Comparison of ENCODE assay signal across 9 cellular contexts in the genomic region with DNA sequence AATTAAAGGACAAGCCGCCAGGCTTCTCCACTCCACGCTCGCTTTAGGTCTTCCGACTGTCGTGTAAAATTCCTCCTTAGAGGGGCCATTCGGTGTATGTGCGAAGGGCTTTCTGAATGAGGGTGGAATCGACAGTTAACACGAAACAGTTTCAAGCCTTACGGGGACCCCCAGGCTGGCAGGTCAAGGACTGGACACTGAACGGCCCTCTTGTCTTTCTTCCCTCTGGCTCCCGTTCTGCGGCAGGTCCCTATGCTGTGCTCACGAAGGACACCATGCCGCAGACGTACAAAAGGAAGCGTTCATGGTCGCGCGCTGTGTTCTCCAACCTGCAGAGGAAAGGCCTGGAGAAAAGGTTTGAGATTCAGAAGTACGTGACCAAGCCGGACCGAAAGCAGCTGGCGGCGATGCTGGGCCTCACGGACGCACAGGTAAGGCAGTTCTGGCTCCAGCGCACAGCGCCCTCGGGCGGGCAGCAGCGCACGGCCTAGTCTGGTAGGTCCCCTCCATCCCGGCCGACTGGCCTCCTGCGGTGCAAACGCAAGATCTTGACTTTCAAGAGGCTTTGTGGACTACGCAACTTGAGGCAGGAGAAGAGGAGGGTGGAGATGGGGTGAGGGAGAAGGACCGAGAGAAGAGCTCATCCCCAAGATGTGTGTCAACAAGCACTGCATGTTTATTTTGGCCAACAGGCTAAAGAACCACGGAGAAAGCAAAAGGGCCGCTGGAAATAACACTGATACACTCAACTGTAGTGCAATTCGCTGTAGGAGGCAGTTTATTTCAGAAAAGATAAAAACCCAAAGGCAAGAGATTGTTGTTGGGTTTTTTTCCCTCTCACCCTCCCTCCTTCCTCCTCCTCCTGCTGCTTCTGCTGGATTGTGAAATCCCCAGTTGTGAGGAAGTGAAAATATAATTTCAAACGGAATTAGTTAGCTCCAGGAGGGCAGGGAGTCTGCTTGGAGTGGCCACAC. TPM values are rescaled to one million over a fixed set of nuclear protein-coding genes. Genes with fewer than 3 reads are reported as not detected.
DNase-seq lines count a peak whose midpoint lies in the region; ATAC-seq, FAIRE-seq and TF ChIP-seq lines count a peak whose summit lies in the region.
"Had no signal": no experiment of that assay in that cellular context is flagged by ENCODE, and none has a peak within 500 bp of the region (broad histone marks: within the 10 kb centered on the region; RNA-seq: fewer than 3 reads in every experiment).

No MANE protein-coding gene starts in this region.

- TF ChIP-seq EP300 in H1 (IDR thresholded peaks at IDR 0.05; ENCODE audit: borderline replicate concordance in 1 of 2, low read depth in 2 of 2, low read length in 2 of 2) (no peak), upper lobe of left lung (IDR thresholded peaks at IDR 0.05) (no peak)

- H3K18ac ChIP-seq in H1 (ENCODE audit: extremely low read depth, low read length) (no peak overlapping the region), mesenchymal stem cell (ENCODE audit: low read depth in 1 of 2, low read length in 2 of 2) (peak overlapping the region; percentile 79 to 96)

- no peak overlapping the region for H3K27ac Mint-ChIP-seq in activated CD4-positive, alpha-beta T cell treated with anti-CD3 and anti-CD28 coated beads, Interleukin-2, amount 10 ng/mL, durations not matched to agents 24 days and 14 days
- no peak overlapping the region for H3K27ac Mint-ChIP-seq in activated naive CD4-positive, alpha-beta T cell treated with anti-CD3 and anti-CD28 coated beads for 36 hours

- H3K36me3 ChIP-seq in H1 (ENCODE audit: control insufficient read depth in 2 of 4, insufficient read depth in 4 of 4, low read length in 3 of 4) (peaks cover 0 to 5% (median 0%) of the 10 kb centered on the region in 4 experiments; a peak in 1 of 8 replicates), mesenchymal stem cell (ENCODE audit: control insufficient read depth in 1 of 2, insufficient read depth in 2 of 2, low read depth in 1 of 2, low read length in 2 of 2) (peaks cover 35 to 49% of the 10 kb centered on the region in 2 experiments), upper lobe of left lung (peaks cover 2 to 44% (median 26%) of the 10 kb centered on the region in 4 donors)

- H3K4me1 Mint-ChIP-seq in activated CD4-positive, alpha-beta T cell treated with anti-CD3 and anti-CD28 coated beads, Interleukin-2, amount 10 ng/mL, durations not matched to agents 24 days and 14 days, result peaks cover 26% of the 10 kb centered on the region
- peaks cover 29% of the 10 kb centered on the region for H3K4me1 Mint-ChIP-seq in activated naive CD4-positive, alpha-beta T cell treated with anti-CD3 and anti-CD28 coated beads for 36 hours (ENCODE audit: low read depth)

- TF ChIP-seq RAD21 in H1 (IDR thresholded peaks at IDR 0.05 in 1 of 2, conservative IDR thresholded peaks at IDR 0.05 in 1 of 2; ENCODE audit: low read depth in 2 of 2, low read length in 2 of 2), result peak; percentile 60 to 71

- no peak overlapping the region for H2BK5ac ChIP-seq in H1 (ENCODE audit: low read depth, low read length)
- H2BK5ac ChIP-seq in mesenchymal stem cell (ENCODE audit: low read depth, low read length, poor library complexity, severe bottlenecking), result peak overlapping the region; percentile 71

- TF ChIP-seq POLR2A in H1 (IDR thresholded peaks at IDR 0.05; ENCODE audit: control extremely low read depth in 1 of 2, low read depth in 2 of 2, low read length in 2 of 2), result no peak
- peak in 1 of 4 donors; percentile 22 for TF ChIP-seq POLR2A in upper lobe of left lung (IDR thresholded peaks at IDR 0.05)

- H3K4me3 ChIP-seq in H1 (ENCODE audit: extremely low read depth in 1 of 4, insufficient read depth in 2 of 4, low read depth in 3 of 4, low read length in 4 of 4) (peak overlapping the region in 3 of 4 experiments; percentile 3 to 48 (median 6); a peak in 4 of 8 replicates), mesenchymal stem cell (ENCODE audit: insufficient read depth in 1 of 2, low read depth in 1 of 2, low read length in 2 of 2) (peak overlapping the region; percentile 53 to 91), upper lobe of left lung (peak overlapping the region; percentile 1 to 83 (median 66))

- peaks cover 6% of the 10 kb centered on the region for H3K36me3 Mint-ChIP-seq in activated CD4-positive, alpha-beta T cell treated with anti-CD3 and anti-CD28 coated beads, Interleukin-2, amount 10 ng/mL, durations not matched to agents 24 days and 14 days (ENCODE audit: low read depth)
- no peaks in the 10 kb centered on the region for H3K36me3 Mint-ChIP-seq in activated naive CD4-positive, alpha-beta T cell treated with anti-CD3 and anti-CD28 coated beads for 36 hours (ENCODE audit: low read depth)

- H3K9me3 Mint-ChIP-seq in activated CD4-positive, alpha-beta T cell treated with anti-CD3 and anti-CD28 coated beads, Interleukin-2, amount 10 ng/mL, durations not matched to agents 24 days and 14 days, result no peaks in the 10 kb centered on the region
- no peaks in the 10 kb centered on the region for H3K9me3 Mint-ChIP-seq in activated naive CD4-positive, alpha-beta T cell treated with anti-CD3 and anti-CD28 coated beads for 36 hours

- CTCF ChIA-PET in H1 (lab: Charles Lee; ENCODE audit: partially characterized antibody), result interaction anchor here (0.6 to 2.5 kb wide), 18 partner anchors 8 to 821 kb away, joined by 3 to 9 read pairs (median 4); no protein-coding TSS in a partner anchor
- CTCF ChIA-PET in activated naive CD4-positive, alpha-beta T cell treated with anti-CD3 and anti-CD28 coated beads for 36 hours (lab: Charles Lee), result interaction anchor here (0.8 kb wide), 1 partner anchor 10 kb away, joined by 3 read pairs; no protein-coding TSS in a partner anchor

- peaks cover 9% of the 10 kb centered on the region; the same call in 1 of the 2 replicates for H3K23me2 ChIP-seq in H1 (ENCODE audit: low read depth, low read length)

- H2AK5ac ChIP-seq in H1 (ENCODE audit: low read depth, low read length), result no peak overlapping the region
- H2AK5ac ChIP-seq in mesenchymal stem cell (ENCODE audit: low read length, severe bottlenecking), result peak overlapping the region; percentile 54

- peak overlapping the region; percentile 19 for H3K4me3 Mint-ChIP-seq in activated CD4-positive, alpha-beta T cell treated with anti-CD3 and anti-CD28 coated beads, Interleukin-2, amount 10 ng/mL, durations not matched to agents 24 days and 14 days
- H3K4me3 Mint-ChIP-seq in activated naive CD4-positive, alpha-beta T cell treated with anti-CD3 and anti-CD28 coated beads for 36 hours, result no peak overlapping the region

- 4% methylated on average over 43 of the region's 43 CpGs; no CpG with 5 or more reads in 1 of the 2 experiments for WGBS in H1 (ENCODE audit: extremely low coverage in 1 of 2, insufficient coverage in 1 of 2, insufficient read length in 1 of 2, insufficient replicate concordance in 2 of 2, low coverage in 1 of 2, low lambda C conversion rate in 2 of 2, missing lambda C conversion rate in 1 of 2), 2 experiments
- under 1% methylated on average over 41 of the region's 43 CpGs for WGBS in mesenchymal stem cell
- 58% methylated on average over 36 to 43 of the region's 43 CpGs for WGBS in upper lobe of left lung, 2 donors

- H3K23ac ChIP-seq in H1 (ENCODE audit: insufficient read length) (no peak overlapping the region), mesenchymal stem cell (ENCODE audit: low read length in 2 of 2) (peak overlapping the region; percentile 3 to 95)

- H3K9ac ChIP-seq in H1 (replicated peaks in 1 of 4; ENCODE audit: extremely low read depth in 1 of 4, low read depth in 3 of 4, low read length in 3 of 4) (no peak overlapping the region), mesenchymal stem cell (ENCODE audit: low read length) (peak overlapping the region; percentile 93)

- H3K79me2 ChIP-seq in H1 (ENCODE audit: control insufficient read depth in 1 of 2, insufficient read depth in 2 of 2, low read length in 2 of 2), result no peaks in the 10 kb centered on the region

- H4K91ac ChIP-seq in H1 (replicated peaks; ENCODE audit: insufficient read length, low read length), result no peak overlapping the region
- peak overlapping the region; percentile 94 for H4K91ac ChIP-seq in mesenchymal stem cell (ENCODE audit: low read length)

- H3K27me3 ChIP-seq in H1 (replicated peaks in 1 of 4; ENCODE audit: control insufficient read depth in 3 of 4, extremely low read depth in 1 of 4, insufficient read depth in 3 of 4, low read length in 3 of 4) (peaks cover 89 to 100% (median 98%) of the 10 kb centered on the region in 4 experiments), mesenchymal stem cell (ENCODE audit: control insufficient read depth in 1 of 2, insufficient read depth in 1 of 2, low read length in 2 of 2) (peaks cover 0 to 11% of the 10 kb centered on the region in 2 experiments), upper lobe of left lung (peaks cover 0 to 6% (median 0%) of the 10 kb centered on the region in 4 donors)

- no peak overlapping the region for H4K5ac ChIP-seq in H1 (ENCODE audit: insufficient read length, low read depth, low read length)

- H2BK20ac ChIP-seq in H1 (ENCODE audit: low read length), result no peak overlapping the region

- H3K9me3 ChIP-seq in H1 (ENCODE audit: insufficient read depth in 2 of 2, low read depth in 1 of 2, low read length in 1 of 2) (no peaks in the 10 kb centered on the region), mesenchymal stem cell (ENCODE audit: control insufficient read depth, low read length) (no peaks in the 10 kb centered on the region), upper lobe of left lung (no peaks in the 10 kb centered on the region)

- H3K27ac ChIP-seq in H1 (ENCODE audit: low read depth, low read length) (no peak overlapping the region), mesenchymal stem cell (ENCODE audit: low read length, poor library complexity, severe bottlenecking) (peak overlapping the region; percentile 92), upper lobe of left lung (peak overlapping the region; percentile 93 to 99 (median 98))

- DNase-seq in activated CD4-positive, alpha-beta T cell treated with anti-CD3 and anti-CD28 coated beads, Interleukin-2, amount 10 ng/mL, durations not matched to agents 24 days and 14 days, result no peak
- DNase-seq in activated CD4-positive, alpha-beta T cell treated with anti-CD3 and anti-CD28 coated beads, Interleukin-2, amount 50 U/mL, for 48 hours, result no peak
- DNase-seq in H1 (ENCODE audit: low read depth in 1 of 2, low spot score in 2 of 2) (peak; percentile 70 to 89), mesenchymal stem cell (peak; percentile 93), upper lobe of left lung (peak; percentile 53 to 87), midbrain (lab: John Stamatoyannopoulos, UW) (no peak)
- no peak for DNase-seq in activated naive CD4-positive, alpha-beta T cell treated with anti-CD3 and anti-CD28 coated beads for 36 hours
- DNase-seq: activated gamma-delta T cell treated with Interleukin-2 at 50 U/mL for 16 hours had no signal

- peaks cover 56% of the 10 kb centered on the region for H3K27me3 Mint-ChIP-seq in activated CD4-positive, alpha-beta T cell treated with anti-CD3 and anti-CD28 coated beads, Interleukin-2, amount 10 ng/mL, durations not matched to agents 24 days and 14 days
- H3K27me3 Mint-ChIP-seq in activated naive CD4-positive, alpha-beta T cell treated with anti-CD3 and anti-CD28 coated beads for 36 hours (ENCODE audit: low read depth), result peaks cover 73% of the 10 kb centered on the region

- H3K79me1 ChIP-seq in H1 (ENCODE audit: low read depth, low read length) (no peaks in the 10 kb centered on the region), mesenchymal stem cell (replicated peaks; ENCODE audit: low read length, poor library complexity, severe bottlenecking) (peaks cover 11% of the 10 kb centered on the region)

- no peak overlapping the region for H3K14ac ChIP-seq in H1 (ENCODE audit: insufficient read length)
- H3K14ac ChIP-seq in mesenchymal stem cell (ENCODE audit: low read length in 2 of 2), result peak overlapping the region; percentile 81 to 96

- intact Hi-C loops in activated CD4-positive, alpha-beta T cell treated with anti-CD3 and anti-CD28 coated beads, Interleukin-2, amount 10 ng/mL, durations not matched to agents 24 days and 14 days (cut with micrococcal nuclease), result loop anchor here (2.0 kb wide), 1 partner anchor 553 kb away; no protein-coding TSS in a partner anchor
- intact Hi-C loops in activated naive CD4-positive, alpha-beta T cell treated with anti-CD3 and anti-CD28 coated beads for 36 hours (cut with micrococcal nuclease), result no loop called here

- H3K4me1 ChIP-seq in H1 (replicated peaks in 1 of 4; ENCODE audit: control insufficient read depth in 3 of 4, insufficient read depth in 4 of 4, low read length in 3 of 4), result peaks cover 15 to 48% (median 20%) of the 10 kb centered on the region in 4 experiments
- peaks cover 27% of the 10 kb centered on the region for H3K4me1 ChIP-seq in mesenchymal stem cell (ENCODE audit: control insufficient read depth, insufficient read depth, low read depth, low read length)
- peaks cover 29 to 59% (median 39%) of the 10 kb centered on the region in 4 donors for H3K4me1 ChIP-seq in upper lobe of left lung

- POLR2A ChIA-PET in H1 (lab: Charles Lee; ENCODE audit: partially characterized antibody), result interaction anchor here (0.9 to 1.5 kb wide), 2 partner anchors 10 to 134 kb away, joined by 3 to 4 read pairs; a partner anchor contains a TSS

- H4K20me1 ChIP-seq in H1 (replicated peaks in 1 of 2; ENCODE audit: control insufficient read depth in 1 of 2, insufficient read depth in 2 of 2, low read length in 2 of 2), result peaks cover 34 to 43% of the 10 kb centered on the region in 2 experiments

- peak; percentile 55 for FAIRE-seq in H1 (lab: Jason Lieb, UNC)

- H2AFZ ChIP-seq in H1 (ENCODE audit: low read length), result no peak overlapping the region
- no peak overlapping the region for H2AFZ ChIP-seq in mesenchymal stem cell (ENCODE audit: low read depth, low read length)

- H2BK120ac ChIP-seq in H1 (replicated peaks; ENCODE audit: low read depth, low read length) (no peak overlapping the region), mesenchymal stem cell (ENCODE audit: low read depth, low read length) (peak overlapping the region; percentile 90)

- H2BK15ac ChIP-seq in H1 (ENCODE audit: low read length) (no peak overlapping the region), mesenchymal stem cell (ENCODE audit: low read depth, poor library complexity, severe bottlenecking) (peak overlapping the region; percentile 70)

- H4K8ac ChIP-seq in H1 (ENCODE audit: extremely low read depth, insufficient read depth, low read length) (no peak overlapping the region), mesenchymal stem cell (ENCODE audit: low read length) (peak overlapping the region; percentile 77)

- ATAC-seq in upper lobe of left lung (ENCODE audit: low FRiP score in 2 of 2) (no peak), GM19023 (IDR thresholded peaks at IDR 0.05; ENCODE audit: unreplicated experiment) (no peak)

- H2BK12ac ChIP-seq in H1 (ENCODE audit: low read depth, low read length) (peak overlapping the region; percentile 11), mesenchymal stem cell (ENCODE audit: low read length in 2 of 2) (peak overlapping the region; percentile 87 to 98)

- no peak overlapping the region for H3K4ac ChIP-seq in H1 (replicated peaks; ENCODE audit: insufficient read length, low read depth, low read length)
- H3K4ac ChIP-seq in mesenchymal stem cell (ENCODE audit: low read depth in 1 of 2, low read length in 2 of 2), result peak overlapping the region; percentile 93 to 95

- peak; percentile 66 to 96 (median 90) for TF ChIP-seq CTCF in H1 (IDR thresholded peaks at IDR 0.05; ENCODE audit: control extremely low read depth in 1 of 3, insufficient read depth in 1 of 3, low read depth in 1 of 3, low read length in 3 of 3)
- peak in 4 of 6 experiments; percentile 13 to 29 (median 17) for TF ChIP-seq CTCF in upper lobe of left lung (IDR thresholded peaks at IDR 0.05)

- H3K4me2 ChIP-seq in H1 (ENCODE audit: insufficient read depth in 1 of 2, low read depth in 2 of 2, low read length in 2 of 2) (peak overlapping the region; percentile 70 to 95), mesenchymal stem cell (ENCODE audit: low read length, poor library complexity, severe bottlenecking) (peak overlapping the region; percentile 79)

- H3K56ac ChIP-seq in H1 (replicated peaks; ENCODE audit: insufficient read length, low read depth, low read length), result no peak overlapping the region

RNA-seq across cellular contexts. Expression of a gene that starts 3.0 kb away (rescaled TPM):
- total RNA-seq in activated CD4-positive, alpha-beta T cell treated with anti-CD3 and anti-CD28 coated beads, Interleukin-2, amount 10 ng/mL, durations not matched to agents 24 days and 14 days, result 5.7 and 7.2 TPM in 2 replicates
- 0.30 and 0.50 TPM in 2 replicates for total RNA-seq in H1 (2021; fragmentation: NEBNext Ultra II Directional; extraction: Animal tissue kit (Norgen Biotek cat#: 25700))
- 0.11 and 0.17 TPM in 2 replicates for polyA plus RNA-seq in H1 (2011; rRNA removed)
- 0.47 TPM for polyA plus RNA-seq in H1 (2011; cell fraction: cytosol; rRNA removed)
- polyA plus RNA-seq in H1 (2011; cell fraction: nucleus; rRNA removed), result 0.56 TPM
- 0.27 to 0.69 TPM (median 0.42 TPM) in 3 of 4 replicates, not detected in the other for polyA plus RNA-seq in H1 (2012, experiment 1 of 2)
- polyA plus RNA-seq in H1 (2012, experiment 2 of 2), result 0.67 TPM
- 0.16 TPM for polyA plus RNA-seq in H1 (2013, experiment 1 of 2)
- 0.15 TPM for polyA plus RNA-seq in H1 (2013, experiment 2 of 2)
- 0.07 TPM in 1 of 2 replicates, not detected in the other for polyA minus RNA-seq in H1 (2011; rRNA and poly(A)+ RNA removed)
- polyA minus RNA-seq in H1 (2011; cell fraction: cytosol; rRNA and poly(A)+ RNA removed), result not detected
- polyA minus RNA-seq in H1 (2011; cell fraction: nucleus; rRNA and poly(A)+ RNA removed), result 0.30 TPM
- polyA plus RNA-seq in mesenchymal stem cell (2013, experiment 1 of 2), result 37.2 TPM
- polyA plus RNA-seq in mesenchymal stem cell (2013, experiment 2 of 2), result 35.9 TPM
- 10 to 100 TPM; 10.9 to 27.4 (median 20.5) TPM for total RNA-seq in upper lobe of left lung
- under 1 TPM in 1 of 2 experiments, not detected in 1; 0.12 TPM for total RNA-seq in activated naive CD4-positive, alpha-beta T cell treated with anti-CD3 and anti-CD28 coated beads for 36 hours

Comparison
In these comparisons a context has a peak if more than half of its experiments do, and no peak if none do; other contexts are left out.
1. DNase-seq: peak in H1 (2 of 2), mesenchymal stem cell (single experiment) and upper lobe of left lung (2 of 2); none in activated CD4-positive, alpha-beta T cell treated with anti-CD3 and anti-CD28 coated beads, Interleukin-2, amount 10 ng/mL, durations not matched to agents 24 days and 14 days (single experiment), activated CD4-positive, alpha-beta T cell treated with anti-CD3 and anti-CD28 coated beads, Interleukin-2, amount 50 U/mL, for 48 hours (0 of 2), midbrain (single experiment) and activated naive CD4-positive, alpha-beta T cell treated with anti-CD3 and anti-CD28 coated beads for 36 hours (single experiment).
2. H3K4me3 ChIP-seq: peak in every context shown above with its lines; median percentile 72 in mesenchymal stem cell; 66 in upper lobe of left lung; 6 in H1.